In the genomic region with DNA sequence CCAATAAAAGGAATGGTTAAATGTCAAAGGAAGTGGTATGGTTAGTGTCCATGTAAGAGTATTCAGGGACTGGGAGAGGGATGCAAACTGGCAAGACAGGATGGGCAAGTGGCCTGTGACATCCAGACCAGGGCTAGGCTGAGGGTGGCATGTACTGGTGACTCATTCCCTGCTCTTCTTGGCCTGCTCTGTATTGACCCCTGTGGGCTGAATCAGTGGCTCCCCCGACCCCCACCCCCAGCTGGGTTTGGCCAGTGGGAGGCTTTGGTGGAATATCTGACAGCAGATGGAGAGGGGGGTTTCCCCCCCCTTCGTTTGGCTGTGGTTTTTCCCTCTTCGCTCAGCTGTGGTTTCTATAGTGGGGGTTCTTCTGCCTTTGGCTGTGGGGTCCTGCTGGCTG, we compare ENCODE assay signal across 11 cellular contexts.
DNase-seq lines count a peak whose midpoint lies in the region; ATAC-seq and TF ChIP-seq lines count a peak whose summit lies in the region.
"Had no signal": no experiment of that assay in that cellular context is flagged by ENCODE, and none has a peak within 500 bp of the region (broad histone marks: within the 10 kb centered on the region; RNA-seq: fewer than 3 reads in every experiment).

No MANE protein-coding gene starts in this region.

- DNase-seq in stimulated activated naive CD8-positive, alpha-beta T cell treated with anti-CD3 and anti-CD28 coated beads, Interleukin-15, Interleukin-2, amounts not matched to agents 100 U/mL and 50 U/mL, for 24 hours: peak; percentile 16
- no peak for DNase-seq in stimulated activated naive CD8-positive, alpha-beta T cell treated with anti-CD3 and anti-CD28 coated beads, Interleukin-15, amount 100 ng/mL, for 72 hours
- DNase-seq in RPMI7951 (ENCODE audit: low read depth): peak; percentile 41
- DNase-seq in kidney tubule cell (ENCODE audit: low spot score): peak; percentile 49
- no peak for DNase-seq in UCSD-AML1 (lab: John Stamatoyannopoulos, UW; ENCODE audit: unreplicated experiment)
- DNase-seq in omental fat pad (ENCODE audit: low spot score): no peak
- DNase-seq in MCF 10A (ENCODE audit: unreplicated experiment): no peak
- DNase-seq: NCI-H526 treated with DMSO at 0.1 percent for 48 hours had no signal

- H3K36me3 Mint-ChIP-seq in stimulated activated memory B cell treated with anti-CD40 and anti-IgM and Interleukin-4, amounts not matched to agents 10 μg/mL and 1 μg/mL and 100 μg/mL, for 72 hours: no peaks in the 10 kb centered on the region
- H3K36me3 Mint-ChIP-seq in MCF 10A (ENCODE audit: insufficient read depth, unreplicated experiment): no peaks in the 10 kb centered on the region
- H3K36me3 Mint-ChIP-seq: CD14-positive monocyte had no signal

- CTCF ChIA-PET in MCF 10A (lab: Yijun Ruan, JAX): interaction anchor here (0.6 to 7.9 kb wide), 8 partner anchors 14 to 494 kb away, joined by 3 to 63 read pairs (median 4); no protein-coding TSS in a partner anchor

- BruUV-seq in MCF 10A (replicated peaks; lab: Mats Ljungman, UMichigan): no TSS peak

- H3K4me3 Mint-ChIP-seq in stimulated activated naive CD8-positive, alpha-beta T cell treated with anti-CD3 and anti-CD28 coated beads, Interleukin-15, amount 100 ng/mL, for 72 hours: no peak overlapping the region
- H3K4me3 Mint-ChIP-seq in stimulated activated memory B cell treated with anti-CD40 and anti-IgM and Interleukin-4, amounts not matched to agents 10 μg/mL and 1 μg/mL and 100 μg/mL, for 72 hours: no peak overlapping the region
- H3K4me3 Mint-ChIP-seq in MCF 10A (ENCODE audit: unreplicated experiment): no peak overlapping the region
- H3K4me3 Mint-ChIP-seq: CD14-positive monocyte, H9 had no signal

- ATAC-seq in stimulated activated naive CD8-positive, alpha-beta T cell treated with anti-CD3 and anti-CD28 coated beads, Interleukin-15, Interleukin-2, amounts not matched to agents 100 U/mL and 50 U/mL, for 24 hours: no peak
- ATAC-seq in stimulated activated naive CD8-positive, alpha-beta T cell treated with anti-CD3 and anti-CD28 coated beads, Interleukin-15, amount 100 ng/mL, for 72 hours: no peak
- ATAC-seq in stimulated activated memory B cell treated with anti-CD40 and anti-IgM and Interleukin-4, amounts not matched to agents 10 μg/mL and 1 μg/mL and 100 μg/mL, for 72 hours: no peak
- ATAC-seq in omental fat pad (ENCODE audit: low FRiP score): no peak

- H3K27me3 Mint-ChIP-seq in stimulated activated naive CD8-positive, alpha-beta T cell treated with anti-CD3 and anti-CD28 coated beads, Interleukin-15, amount 100 ng/mL, for 72 hours: peaks cover 26% of the 10 kb centered on the region
- H3K27me3 Mint-ChIP-seq in stimulated activated memory B cell treated with anti-CD40 and anti-IgM and Interleukin-4, amounts not matched to agents 10 μg/mL and 1 μg/mL and 100 μg/mL, for 72 hours: no peaks in the 10 kb centered on the region
- H3K27me3 Mint-ChIP-seq in MCF 10A (ENCODE audit: insufficient read depth, unreplicated experiment): no peaks in the 10 kb centered on the region

- POLR2A ChIA-PET in MCF 10A (lab: Yijun Ruan, JAX): no interaction called here

- no peak for TF ChIP-seq CTCF in omental fat pad (IDR thresholded peaks at IDR 0.05)
- no peak for TF ChIP-seq CTCF in MCF 10A (IDR thresholded peaks at IDR 0.05; ENCODE audit: unreplicated experiment)

- intact Hi-C loops in MCF 10A (cut with micrococcal nuclease): loop anchor here (5.0 to 10.0 kb wide), 2 partner anchors 321 to 473 kb away; no protein-coding TSS in a partner anchor

- peaks cover 16% of the 10 kb centered on the region for H3K4me1 Mint-ChIP-seq in stimulated activated naive CD8-positive, alpha-beta T cell treated with anti-CD3 and anti-CD28 coated beads, Interleukin-15, amount 100 ng/mL, for 72 hours
- peaks cover 65% of the 10 kb centered on the region for H3K4me1 Mint-ChIP-seq in stimulated activated memory B cell treated with anti-CD40 and anti-IgM and Interleukin-4, amounts not matched to agents 10 μg/mL and 1 μg/mL and 100 μg/mL, for 72 hours
- H3K4me1 Mint-ChIP-seq in MCF 10A (ENCODE audit: insufficient read depth, unreplicated experiment): peaks cover 9% of the 10 kb centered on the region
- H3K4me1 Mint-ChIP-seq: CD14-positive monocyte had no signal

- H3K27ac Mint-ChIP-seq in stimulated activated naive CD8-positive, alpha-beta T cell treated with anti-CD3 and anti-CD28 coated beads, Interleukin-15, amount 100 ng/mL, for 72 hours: no peak overlapping the region
- no peak overlapping the region for H3K27ac Mint-ChIP-seq in stimulated activated memory B cell treated with anti-CD40 and anti-IgM and Interleukin-4, amounts not matched to agents 10 μg/mL and 1 μg/mL and 100 μg/mL, for 72 hours
- H3K27ac Mint-ChIP-seq in MCF 10A (ENCODE audit: low read depth, unreplicated experiment): no peak overlapping the region
- H3K27ac Mint-ChIP-seq: CD14-positive monocyte had no signal

- H3K9me3 Mint-ChIP-seq in stimulated activated naive CD8-positive, alpha-beta T cell treated with anti-CD3 and anti-CD28 coated beads, Interleukin-15, amount 100 ng/mL, for 72 hours: no peaks in the 10 kb centered on the region
- H3K9me3 Mint-ChIP-seq in stimulated activated memory B cell treated with anti-CD40 and anti-IgM and Interleukin-4, amounts not matched to agents 10 μg/mL and 1 μg/mL and 100 μg/mL, for 72 hours: peaks cover 4% of the 10 kb centered on the region
- no peaks in the 10 kb centered on the region for H3K9me3 Mint-ChIP-seq in MCF 10A (ENCODE audit: unreplicated experiment)
- H3K9me3 Mint-ChIP-seq: CD14-positive monocyte, H9 had no signal

Comparison
In these comparisons a context has a peak if more than half of its experiments do, and no peak if none do; other contexts are left out.
1. DNase-seq: peak in stimulated activated naive CD8-positive, alpha-beta T cell treated with anti-CD3 and anti-CD28 coated beads, Interleukin-15, Interleukin-2, amounts not matched to agents 100 U/mL and 50 U/mL, for 24 hours (single experiment), RPMI7951 (single experiment) and kidney tubule cell (single experiment); none in stimulated activated naive CD8-positive, alpha-beta T cell treated with anti-CD3 and anti-CD28 coated beads, Interleukin-15, amount 100 ng/mL, for 72 hours (0 of 2), UCSD-AML1 (single experiment), omental fat pad (single experiment) and MCF 10A (single experiment).